In genomic region chr17:752620-753219, GRCh38 we compare ENCODE assay signal across 8 cellular contexts. TPM values are rescaled to one million over a fixed set of nuclear protein-coding genes. Genes with fewer than 3 reads are reported as not detected.
DNase-seq lines count a peak whose midpoint lies in the region; ATAC-seq and TF ChIP-seq lines count a peak whose summit lies in the region.

No MANE protein-coding gene starts in this region.

- peak overlapping the region in 3 of 4 donors; percentile 26 to 87 (median 49) for H3K4me3 ChIP-seq in adrenal gland
- H3K4me3 ChIP-seq in rectal smooth muscle tissue (ENCODE audit: low read length): peak overlapping the region; percentile 76

- H3K9ac ChIP-seq in rectal smooth muscle tissue (ENCODE audit: low read length): peak overlapping the region; percentile 12

- TF ChIP-seq POLR2A in adrenal gland (IDR thresholded peaks at IDR 0.05): no peak

- H3K9me3 ChIP-seq in adrenal gland (replicated peaks in 1 of 3): no peaks in the 10 kb centered on the region

- intact Hi-C loops in adrenal gland (cut with DNase I): no loop called here

- 21 to 49% (median 24%) methylated on average over 18 to 43 of the region's 43 CpGs for WGBS in adrenal gland, 4 donors

- H3K36me3 ChIP-seq in adrenal gland (replicated peaks in 1 of 2) (peaks cover 0 to 4% of the 10 kb centered on the region in 2 donors), rectal smooth muscle tissue (ENCODE audit: control insufficient read depth, insufficient read depth, low read length) (no peaks in the 10 kb centered on the region)

- H3K4me1 ChIP-seq in adrenal gland (replicated peaks in 1 of 2) (peaks cover 8 to 10% of the 10 kb centered on the region in 2 donors), rectal smooth muscle tissue (ENCODE audit: control insufficient read depth, insufficient read depth, low read length) (peaks cover 9% of the 10 kb centered on the region)

- peak; percentile 50 for DNase-seq in stimulated activated CD4-positive, alpha-beta T cell treated with anti-CD3 and anti-CD28 coated beads, Interleukin-4, amount 100 ng/mL, for 24 hours
- no peak for DNase-seq in stimulated activated CD4-positive, alpha-beta T cell treated with anti-CD3 and anti-CD28 coated beads, Interleukin-4, amount 100 ng/mL, for 1 hour
- peak; percentile 24 for DNase-seq in NCI-H128 (lab: John Stamatoyannopoulos, UW; ENCODE audit: unreplicated experiment)
- DNase-seq in adrenal gland: peak; percentile 59 to 83 (median 74)
- peak; percentile 55 for DNase-seq in hepatic stellate cell (ENCODE audit: low spot score)

- ATAC-seq in GM18520 (IDR thresholded peaks at IDR 0.05; ENCODE audit: unreplicated experiment): no peak
- no peak for ATAC-seq in GM18870 (IDR thresholded peaks at IDR 0.05; ENCODE audit: unreplicated experiment)

- H3K27me3 ChIP-seq in adrenal gland (no peaks in the 10 kb centered on the region), rectal smooth muscle tissue (ENCODE audit: control insufficient read depth, insufficient read depth, low read length) (no peaks in the 10 kb centered on the region)

- H3K27ac ChIP-seq in adrenal gland (peak overlapping the region in 3 of 5 donors; percentile 23 to 84 (median 70)), rectal smooth muscle tissue (ENCODE audit: low read depth, low read length) (peak overlapping the region; percentile 66)

- no peak for TF ChIP-seq CTCF in adrenal gland (IDR thresholded peaks at IDR 0.05)

RNA-seq across cellular contexts. Expression of gene GEMIN4, which starts 0.7 kb away (rescaled TPM):
- total RNA-seq in adrenal gland: 10 to 100 TPM; 11.8 to 22.8 (median 15.3) TPM
- 10 to 100 TPM in 1 of 3 donors, 1 to 10 TPM in 2; 5.3 to 11.9 (median 8.4) TPM for polyA plus RNA-seq in adrenal gland

RNA-seq across cellular contexts. Expression of gene TLCD3A, which starts 20.3 kb away (rescaled TPM):
- total RNA-seq in adrenal gland: 1 to 10 TPM in 7 of 8 donors, under 1 TPM in 1; 0.72 to 8.7 (median 5.0) TPM
- polyA plus RNA-seq in adrenal gland: 1 to 10 TPM; 2.2 to 6.6 (median 2.6) TPM

RNA-seq across cellular contexts. Expression of gene GLOD4, which starts 29.4 kb away (rescaled TPM):
- total RNA-seq in adrenal gland: 10 to 100 TPM; 57.1 to 88.7 (median 74.3) TPM
- 100 to 1,000 TPM in 1 of 3 donors, 10 to 100 TPM in 2; 29.8 to 106 (median 33.2) TPM for polyA plus RNA-seq in adrenal gland

RNA-seq across cellular contexts. Expression of gene MRM3, which starts 29.4 kb away (rescaled TPM):
- 10 to 100 TPM; 18.0 to 26.2 (median 19.8) TPM for total RNA-seq in adrenal gland
- 10 to 100 TPM; 12.9 to 15.4 (median 13.0) TPM for polyA plus RNA-seq in adrenal gland

RNA-seq across cellular contexts. Expression of gene VPS53, which starts 38.1 kb away (rescaled TPM):
- total RNA-seq in adrenal gland: 10 to 100 TPM; 20.1 to 87.7 (median 48.8) TPM
- polyA plus RNA-seq in adrenal gland: 10 to 100 TPM; 12.6 to 26.5 (median 19.1) TPM
